In genomic region chr20:3470627-3471396, GRCh38 we compare ENCODE assay signal across 8 cellular contexts. TPM values are rescaled to one million over a fixed set of nuclear protein-coding genes. Genes with fewer than 3 reads are reported as not detected.
A peak's percentile ranks its signal among the peaks of the same experiment; 100 is the strongest.
DNase-seq lines count a peak whose midpoint lies in the region; ATAC-seq and TF ChIP-seq lines count a peak whose summit lies in the region.

TSS of gene ATRN (plus strand) at chr20:3471018. CDS start at chr20:3471108, 90 bp downstream.

- peak within 1 kb of the TSS; percentile 92 for H3K4me3 Mint-ChIP-seq in stimulated activated naive CD8-positive, alpha-beta T cell treated with anti-CD3 and anti-CD28 coated beads, Interleukin-15, Interleukin-2, amounts not matched to agents 100 ng/mL and 50 ng/mL, for 24 hours

- TF ChIP-seq CTCF in neural cell (IDR thresholded peaks at IDR 0.05; ENCODE audit: poor library complexity, severe bottlenecking) = peak; percentile 47

- TF ChIP-seq RAD21 in neural cell (conservative IDR thresholded peaks at IDR 0.05) = peak; percentile 54

- no peaks in the 10 kb centered on the region for H3K36me3 Mint-ChIP-seq in stimulated activated naive CD8-positive, alpha-beta T cell treated with anti-CD3 and anti-CD28 coated beads, Interleukin-15, Interleukin-2, amounts not matched to agents 100 ng/mL and 50 ng/mL, for 24 hours (ENCODE audit: low read depth)

- peak; percentile 90 for DNase-seq in EH (ENCODE audit: low read depth)
- DNase-seq in Kasumi-1 (lab: John Stamatoyannopoulos, UW) = peak; percentile 71 to 75
- DNase-seq in activated gamma-delta T cell (lab: John Stamatoyannopoulos, UW) = peak; percentile 83
- DNase-seq in fibroblast of the conjunctiva (ENCODE audit: low read depth) = peak; percentile 67

- H3K4me1 Mint-ChIP-seq in stimulated activated naive CD8-positive, alpha-beta T cell treated with anti-CD3 and anti-CD28 coated beads, Interleukin-15, Interleukin-2, amounts not matched to agents 100 ng/mL and 50 ng/mL, for 24 hours (ENCODE audit: low read depth) = peaks cover 34% of the 10 kb centered on the region

- no peaks in the 10 kb centered on the region for H3K36me3 ChIP-seq in neural cell (ENCODE audit: insufficient read depth, low read length)

- peak within 1 kb of the TSS; percentile 91 for H3K4me2 ChIP-seq in neural cell (ENCODE audit: low read length)

- H3K9me2 ChIP-seq in neural cell (ENCODE audit: insufficient read depth, low read length) = no peaks in the 10 kb centered on the region

- no peaks in the 10 kb centered on the region for H3K9me3 Mint-ChIP-seq in stimulated activated naive CD8-positive, alpha-beta T cell treated with anti-CD3 and anti-CD28 coated beads, Interleukin-15, Interleukin-2, amounts not matched to agents 100 ng/mL and 50 ng/mL, for 24 hours

- H3K79me2 ChIP-seq in neural cell (replicated peaks; ENCODE audit: insufficient read depth, low read length) = peaks cover 31% of the 10 kb centered on the region

- peak; percentile 31; the same call in 1 of the 2 replicates for TF ChIP-seq POLR2A in Raji (IDR thresholded peaks at IDR 0.05; ENCODE audit: insufficient read depth, low read depth, low read length)

- ATAC-seq in GM21825 (IDR thresholded peaks at IDR 0.05; ENCODE audit: unreplicated experiment) = peak; percentile 80

- peak; percentile 70 for TF ChIP-seq EP300 in neural cell (conservative IDR thresholded peaks at IDR 0.05; ENCODE audit: poor library complexity, severe bottlenecking)

- H3K27ac ChIP-seq in neural cell (ENCODE audit: low read length) = peak within 1 kb of the TSS; percentile 86

- peak within 1 kb of the TSS; percentile 88 for H2AFZ ChIP-seq in neural cell (ENCODE audit: low read depth, low read length)

- H3K9ac ChIP-seq in neural cell (ENCODE audit: low read length) = peak within 1 kb of the TSS; percentile 89

- H3F3A ChIP-seq in neural cell (ENCODE audit: insufficient read depth, low read length, poor library complexity, severe bottlenecking) = no peaks in the 10 kb centered on the region

- peak within 1 kb of the TSS; percentile 97 for H3K4me3 ChIP-seq in neural cell (ENCODE audit: low read length)

- H3K27ac Mint-ChIP-seq in stimulated activated naive CD8-positive, alpha-beta T cell treated with anti-CD3 and anti-CD28 coated beads, Interleukin-15, Interleukin-2, amounts not matched to agents 100 ng/mL and 50 ng/mL, for 24 hours = peak within 1 kb of the TSS; percentile 84

- no peaks in the 10 kb centered on the region for H3K27me3 ChIP-seq in neural cell (ENCODE audit: insufficient read depth, low read depth, low read length)

- H3K27me3 Mint-ChIP-seq in stimulated activated naive CD8-positive, alpha-beta T cell treated with anti-CD3 and anti-CD28 coated beads, Interleukin-15, Interleukin-2, amounts not matched to agents 100 ng/mL and 50 ng/mL, for 24 hours = peaks cover 9% of the 10 kb centered on the region

- H3K9me3 ChIP-seq in neural cell (ENCODE audit: low read length) = no peaks in the 10 kb centered on the region

- no peaks in the 10 kb centered on the region for H4K20me1 ChIP-seq in neural cell (ENCODE audit: insufficient read depth)

TF ChIP-seq in neural cell, 6 proteins besides CTCF, POLR2A, EP300 and RAD21:
- TF ChIP-seq POLR2AphosphoS5 (IDR thresholded peaks at IDR 0.05) = peak; percentile 93
- no peak for TF ChIP-seq EZH2 (IDR thresholded peaks at IDR 0.05; ENCODE audit: borderline replicate concordance, insufficient read depth, low read length, poor library complexity, severe bottlenecking)
- peak; percentile 59 for TF ChIP-seq SMC3 (conservative IDR thresholded peaks at IDR 0.05; ENCODE audit: poor library complexity)
- TF ChIP-seq TAF1 (IDR thresholded peaks at IDR 0.05; ENCODE audit: low read depth) = no peak
- peak; percentile 85 for TF ChIP-seq MXI1 (conservative IDR thresholded peaks at IDR 0.05; ENCODE audit: poor library complexity, severe bottlenecking)
- TF ChIP-seq REST (IDR thresholded peaks at IDR 0.05; ENCODE audit: borderline replicate concordance) = peak; percentile 67

RNA-seq across cellular contexts. Expression of gene ATRN, which starts in this region (rescaled TPM):
- 27.5 and 29.0 TPM in 2 replicates for polyA plus RNA-seq in neural cell
- 83.8 and 94.8 TPM in 2 replicates for polyA minus RNA-seq in neural cell

Comparison
In these comparisons a context has a peak if more than half of its experiments do, and no peak if none do; other contexts are left out.
1. Peak in every context shown above with its lines: DNase-seq, ATAC-seq, H3K4me3 ChIP-seq and H3K27ac ChIP-seq.